ENCODE assay signal across 1 cellular context in genomic region chr10:47975409-47975808, GRCh38. TPM values are rescaled to one million over a fixed set of nuclear protein-coding genes. Genes with fewer than 3 reads are reported as not detected.
"Had no signal": no experiment of that assay in that cellular context is flagged by ENCODE, and none has a peak within 500 bp of the region (broad histone marks: within the 10 kb centered on the region; RNA-seq: fewer than 3 reads in every experiment).

No MANE protein-coding gene starts in this region.

RNA-seq across cellular contexts. Expression of gene FAM25C, which starts 24.2 kb away (rescaled TPM):
- polyA plus RNA-seq: SK-N-SH had no signal

RNA-seq across cellular contexts. Expression of gene NPY4R2, which starts 56.9 kb away (rescaled TPM):
- polyA plus RNA-seq: SK-N-SH had no signal
